ENCODE assay signal across 16 cellular contexts in genomic region chr2:237593596-237594310, GRCh38. TPM values are rescaled to one million over a fixed set of nuclear protein-coding genes. Genes with fewer than 3 reads are reported as not detected.
A peak's percentile ranks its signal among the peaks of the same experiment; 100 is the strongest.
DNase-seq lines count a peak whose midpoint lies in the region; ATAC-seq and TF ChIP-seq lines count a peak whose summit lies in the region.
"Had no signal": no experiment of that assay in that cellular context is flagged by ENCODE, and none has a peak within 500 bp of the region (broad histone marks: within the 10 kb centered on the region; RNA-seq: fewer than 3 reads in every experiment).

No MANE protein-coding gene starts in this region.

- no peaks in the 10 kb centered on the region for H3K9me3 Mint-ChIP-seq in MCF 10A (ENCODE audit: unreplicated experiment)
- H3K9me3 Mint-ChIP-seq: stimulated activated effector memory CD8-positive, alpha-beta T cell treated with anti-CD3 and anti-CD28 coated beads, Interleukin-12 subunit alpha, Interleukin-12 subunit beta, amount 100 ng/mL, for 72 hours had no signal

- no peak overlapping the region for H3K27ac Mint-ChIP-seq in MCF 10A (ENCODE audit: low read depth, unreplicated experiment)
- H3K27ac Mint-ChIP-seq: stimulated activated effector memory CD8-positive, alpha-beta T cell treated with anti-CD3 and anti-CD28 coated beads, Interleukin-12 subunit alpha, Interleukin-12 subunit beta, amount 100 ng/mL, for 72 hours had no signal

- no peak overlapping the region for H3K27ac ChIP-seq in HEK293 (ENCODE audit: extremely low read depth, low read depth, low read length)
- H3K27ac ChIP-seq in rectal smooth muscle tissue (ENCODE audit: low read depth, low read length): peak overlapping the region; percentile 71
- H3K27ac ChIP-seq in A673 (ENCODE audit: low read depth, low read length, poor library complexity, severe bottlenecking): no peak overlapping the region

- TF ChIP-seq CTCF in HEK293 (tag by site-specific recombination; IDR thresholded peaks at IDR 0.05) (no peak), A673 (conservative IDR thresholded peaks at IDR 0.05; ENCODE audit: low read depth, low read length) (no peak), MCF 10A (IDR thresholded peaks at IDR 0.05; ENCODE audit: unreplicated experiment) (no peak)

- H3K9ac ChIP-seq in iPS-15b (ENCODE audit: low read depth, low read length) (peak overlapping the region; percentile 5), rectal smooth muscle tissue (ENCODE audit: low read length) (no peak overlapping the region)

- POLR2A ChIA-PET in HEK293 (lab: Yijun Ruan, JAX): no interaction called here
- POLR2A ChIA-PET in A673 (lab: Charles Lee; ENCODE audit: low non-redundant PET): no interaction called here
- POLR2A ChIA-PET in MCF 10A (lab: Yijun Ruan, JAX): no interaction called here

- no peak overlapping the region for H3K4me3 Mint-ChIP-seq in MCF 10A (ENCODE audit: unreplicated experiment)
- H3K4me3 Mint-ChIP-seq: stimulated activated effector memory CD8-positive, alpha-beta T cell treated with anti-CD3 and anti-CD28 coated beads, Interleukin-12 subunit alpha, Interleukin-12 subunit beta, amount 100 ng/mL, for 72 hours had no signal

- peaks cover 13% of the 10 kb centered on the region for H3K4me1 Mint-ChIP-seq in MCF 10A (ENCODE audit: insufficient read depth, unreplicated experiment)

- H3K36me3 ChIP-seq in HEK293 (ENCODE audit: control insufficient read depth in 2 of 2, insufficient read depth in 1 of 2, low read length in 2 of 2) (no peaks in the 10 kb centered on the region), iPS-15b (ENCODE audit: control insufficient read depth, insufficient read depth, low read length) (no peaks in the 10 kb centered on the region), rectal smooth muscle tissue (ENCODE audit: control insufficient read depth, insufficient read depth, low read length) (no peaks in the 10 kb centered on the region), A673 (ENCODE audit: insufficient read depth, low read length, poor library complexity, severe bottlenecking) (no peaks in the 10 kb centered on the region)
- H3K36me3 ChIP-seq: Peyer's patch had no signal

- H3K9me3 ChIP-seq in HEK293 (ENCODE audit: control insufficient read depth, insufficient read depth, low read depth, low read length) (no peaks in the 10 kb centered on the region), iPS-15b (ENCODE audit: control insufficient read depth, insufficient read depth, low read length) (no peaks in the 10 kb centered on the region), A673 (ENCODE audit: low read depth, low read length, poor library complexity, severe bottlenecking) (no peaks in the 10 kb centered on the region)
- H3K9me3 ChIP-seq: Peyer's patch had no signal

- H3K4me3 ChIP-seq in HEK293 (ENCODE audit: low read depth, low read length): no peak overlapping the region
- no peak overlapping the region for H3K4me3 ChIP-seq in iPS-15b (ENCODE audit: low read depth, low read length)
- H3K4me3 ChIP-seq in rectal smooth muscle tissue (ENCODE audit: low read length): no peak overlapping the region
- H3K4me3 ChIP-seq in A673 (ENCODE audit: low read depth, low read length, poor library complexity, severe bottlenecking): no peak overlapping the region
- H3K4me3 ChIP-seq: K562, Peyer's patch had no signal

- peak; percentile 80 for DNase-seq in NCI-H69 (lab: John Stamatoyannopoulos, UW)
- no peak for DNase-seq in A673 (ENCODE audit: low spot score)
- no peak for DNase-seq in MCF 10A (ENCODE audit: unreplicated experiment)
- no peak for DNase-seq in 8988T
- DNase-seq: activated effector memory CD4-positive, alpha-beta T cell treated with anti-CD3 and anti-CD28 coated beads, Interleukin-2, amount 50 U/mL, for 16 hours; NCI-H1092 had no signal

- CTCF ChIA-PET in HEK293 (lab: Yijun Ruan, JAX) (interaction anchor here (0.5 to 0.6 kb wide), 3 partner anchors 12 to 306 kb away, joined by 3 to 4 read pairs (median 3); no protein-coding TSS in a partner anchor), A673 (lab: Charles Lee) (no interaction called here), MCF 10A (lab: Yijun Ruan, JAX) (interaction anchor here (0.6 to 0.8 kb wide), 2 partner anchors 21 to 129 kb away, joined by 3 read pairs; no protein-coding TSS in a partner anchor)

- no peaks in the 10 kb centered on the region for H3K27me3 Mint-ChIP-seq in MCF 10A (ENCODE audit: insufficient read depth, unreplicated experiment)

- no peak for ATAC-seq in GM18868 (IDR thresholded peaks at IDR 0.05; ENCODE audit: unreplicated experiment)
- ATAC-seq: K562; stimulated activated effector memory CD8-positive, alpha-beta T cell treated with anti-CD3 and anti-CD28 coated beads, Interleukin-12 subunit alpha, Interleukin-12 subunit beta, amount 100 ng/mL, for 72 hours had no signal

- no peaks in the 10 kb centered on the region for H3K36me3 Mint-ChIP-seq in MCF 10A (ENCODE audit: insufficient read depth, unreplicated experiment)
- H3K36me3 Mint-ChIP-seq: CD14-positive monocyte; stimulated activated effector memory CD8-positive, alpha-beta T cell treated with anti-CD3 and anti-CD28 coated beads, Interleukin-12 subunit alpha, Interleukin-12 subunit beta, amount 100 ng/mL, for 72 hours had no signal

- H3K27me3 ChIP-seq in iPS-15b (ENCODE audit: control insufficient read depth, insufficient read depth, low read length) (no peaks in the 10 kb centered on the region), rectal smooth muscle tissue (ENCODE audit: control insufficient read depth, insufficient read depth, low read length) (no peaks in the 10 kb centered on the region), A673 (replicated peaks; ENCODE audit: insufficient read depth, low read depth, low read length, poor library complexity) (no peaks in the 10 kb centered on the region)
- H3K27me3 ChIP-seq: Peyer's patch had no signal

- intact Hi-C loops in A673 (cut with micrococcal nuclease; ENCODE audit: unreplicated experiment): no loop called here
- intact Hi-C loops in MCF 10A (cut with micrococcal nuclease): loop anchor here (5.0 kb wide), 1 partner anchor 64 kb away; no protein-coding TSS in a partner anchor

- BruUV-seq in A673 (replicated peaks; lab: Mats Ljungman, UMichigan): no TSS peak
- no TSS peak for BruUV-seq in MCF 10A (replicated peaks; lab: Mats Ljungman, UMichigan)

- peaks cover 7% of the 10 kb centered on the region; the same call in 1 of the 2 replicates for H3K4me1 ChIP-seq in HEK293 (ENCODE audit: control insufficient read depth, insufficient read depth, low read length)
- peaks cover 13% of the 10 kb centered on the region for H3K4me1 ChIP-seq in iPS-15b (ENCODE audit: control insufficient read depth, insufficient read depth, low read length)
- peaks cover 12% of the 10 kb centered on the region for H3K4me1 ChIP-seq in rectal smooth muscle tissue (ENCODE audit: control insufficient read depth, insufficient read depth, low read length)
- H3K4me1 ChIP-seq in A673 (ENCODE audit: insufficient read depth, low read length, poor library complexity, severe bottlenecking): peaks cover 14% of the 10 kb centered on the region

TF ChIP-seq in HEK293, 187 proteins besides CTCF, POLR2A, EP300 and RAD21:
- TF ChIP-seq ZFP69B (tag by site-specific recombination; IDR thresholded peaks at IDR 0.05): no peak
- peak; percentile 20; the same call in 1 of the 2 replicates for TF ChIP-seq ZNF341 (tag by site-specific recombination; IDR thresholded peaks at IDR 0.05; ENCODE audit: low read depth)
- TF ChIP-seq ZNF549 (tag by site-specific recombination; IDR thresholded peaks at IDR 0.05): no peak
- TF ChIP-seq ZNF157 (tag by site-specific recombination; IDR thresholded peaks at IDR 0.05): no peak
- TF ChIP-seq ZNF426 (tag by site-specific recombination; IDR thresholded peaks at IDR 0.05): no peak

RNA-seq across cellular contexts. Expression of gene RAB17, which starts 3.2 kb away (rescaled TPM):
- total RNA-seq in A673 (2021) (0.62 TPM in 1 of 2 replicates, not detected in the other), MCF 10A (2022) (10.6 and 17.2 TPM in 2 replicates)

RNA-seq across cellular contexts. Expression of gene PRLH, which starts 27.4 kb away (rescaled TPM):
- total RNA-seq in A673 (2021) (not detected in 2 replicates), MCF 10A (2022) (not detected in 2 replicates)
- total RNA-seq: K562, mesenteric fat pad, Peyer's patch, skeletal muscle tissue had no signal

RNA-seq across cellular contexts. Expression of gene LRRFIP1, which starts 33.6 kb away (rescaled TPM):
- total RNA-seq in A673 (2021) (69.3 and 71.8 TPM in 2 replicates), MCF 10A (2022) (197 and 201 TPM in 2 replicates)
